8 cellular contexts compared by ENCODE assay signal in genomic region chr5:98770911-98771322, GRCh38. TPM values are rescaled to one million over a fixed set of nuclear protein-coding genes. Genes with fewer than 3 reads are reported as not detected.
DNase-seq lines count a peak whose midpoint lies in the region; ATAC-seq, FAIRE-seq and TF ChIP-seq lines count a peak whose summit lies in the region.

No MANE protein-coding gene starts in this region.

- no peak overlapping the region for H3K23ac ChIP-seq in H9 (ENCODE audit: insufficient read length, low read depth, low read length)

- H2BK120ac ChIP-seq in H9 (ENCODE audit: low read depth, low read length, poor library complexity, severe bottlenecking) = no peak overlapping the region

- H3K4me3 ChIP-seq in BLaER1 (peak overlapping the region; percentile 72), kidney (ENCODE audit: low read length in 2 of 2) (peak overlapping the region; percentile 90 to 95), suprapubic skin (peak overlapping the region; percentile 72)

- no peak overlapping the region for H3K56ac ChIP-seq in H9 (ENCODE audit: insufficient read length, low read depth, low read length)

- H2AK5ac ChIP-seq in H9 (ENCODE audit: insufficient read length, low read length) = no peak overlapping the region

- H3K27me3 ChIP-seq in BLaER1 (peaks cover 17% of the 10 kb centered on the region; the same call in 1 of the 2 replicates), H9 (ENCODE audit: insufficient read depth, low read length) (peaks cover 8% of the 10 kb centered on the region; the same call in 1 of the 2 replicates), suprapubic skin (peaks cover 3% of the 10 kb centered on the region)

- H3K9me3 ChIP-seq in BLaER1 (no peaks in the 10 kb centered on the region), H9 (ENCODE audit: control insufficient read depth, low read depth, low read length) (no peaks in the 10 kb centered on the region), kidney (ENCODE audit: control insufficient read depth in 1 of 2, low read length in 2 of 2) (no peaks in the 10 kb centered on the region), suprapubic skin (no peaks in the 10 kb centered on the region)

- no peak overlapping the region for H4K91ac ChIP-seq in H9 (ENCODE audit: insufficient read length, low read depth, low read length)

- H3K18ac ChIP-seq in H9 (ENCODE audit: insufficient read length, low read depth, low read length) = no peak overlapping the region

- H2BK12ac ChIP-seq in H9 (ENCODE audit: insufficient read length, low read depth, low read length) = no peak overlapping the region

- peaks cover 8% of the 10 kb centered on the region; the same call in 1 of the 2 replicates for H3K79me2 ChIP-seq in H9 (ENCODE audit: insufficient read depth, low read length)

- no peak overlapping the region for H2BK15ac ChIP-seq in H9 (ENCODE audit: low read depth, low read length)

- no peak for DNase-seq in H9
- no peak for DNase-seq in activated naive CD8-positive, alpha-beta T cell treated with anti-CD3 and anti-CD28 coated beads, Interleukin-2, amount 10 ng/mL, durations not matched to agents 7 days and 5 days
- no peak for DNase-seq in kidney
- DNase-seq in suprapubic skin (ENCODE audit: low spot score in 2 of 2) = no peak
- no peak for DNase-seq in OCI-M1 (lab: John Stamatoyannopoulos, UW)

- H2BK5ac ChIP-seq in H9 (ENCODE audit: insufficient read length, low read length) = no peak overlapping the region

- WGBS in H9 (ENCODE audit: extremely low coverage, insufficient read length, low lambda C conversion rate) = no CpG with 5 or more reads among the region's 6 CpGs
- WGBS in suprapubic skin = under 1% methylated on average over 6 of the region's 6 CpGs

- H3K36me3 Mint-ChIP-seq in H9 (ENCODE audit: insufficient read depth in 1 of 3, low read depth in 3 of 3) = peaks cover 2 to 5% (median 2%) of the 10 kb centered on the region in 3 experiments; a peak in 2 of 7 replicates
- H3K36me3 Mint-ChIP-seq in activated naive CD8-positive, alpha-beta T cell treated with anti-CD3 and anti-CD28 coated beads, Interleukin-2, amount 10 ng/mL, durations not matched to agents 7 days and 5 days = no peaks in the 10 kb centered on the region

- no peak overlapping the region for H3K4ac ChIP-seq in H9 (ENCODE audit: low read depth, low read length)

- no peak overlapping the region for H3T11ph ChIP-seq in H9 (ENCODE audit: low read length)

- H3K4me1 ChIP-seq in BLaER1 (peaks cover 30% of the 10 kb centered on the region), H9 (ENCODE audit: insufficient read depth, low read length) (peaks cover 3% of the 10 kb centered on the region; the same call in 1 of the 2 replicates), kidney (ENCODE audit: control insufficient read depth in 1 of 2, insufficient read depth in 1 of 2, low read depth in 1 of 2, low read length in 2 of 2) (peaks cover 16 to 21% of the 10 kb centered on the region in 2 donors), suprapubic skin (peaks cover 59% of the 10 kb centered on the region)

- no peak for FAIRE-seq in kidney (lab: Jason Lieb, UNC)

- ATAC-seq in activated naive CD8-positive, alpha-beta T cell treated with anti-CD3 and anti-CD28 coated beads, Interleukin-2, amount 10 ng/mL, durations not matched to agents 7 days and 5 days (ENCODE audit: low read depth) = no peak
- ATAC-seq in GM19324 (IDR thresholded peaks at IDR 0.05; ENCODE audit: low FRiP score, unreplicated experiment) (no peak), HG03045 (IDR thresholded peaks at IDR 0.05; ENCODE audit: unreplicated experiment) (no peak)

- H3K9ac ChIP-seq in BLaER1 (peak overlapping the region; percentile 70), H9 (ENCODE audit: extremely low read depth, insufficient read length, low read length) (peak overlapping the region; percentile 1), kidney (ENCODE audit: low read length in 2 of 2) (peak overlapping the region; percentile 85 to 87)

- H3K4me2 ChIP-seq in BLaER1 (peak overlapping the region; percentile 91), H9 (ENCODE audit: insufficient read depth, insufficient read length, low read length) (peak overlapping the region; percentile 92)

- intact Hi-C loops in kidney (cut with DNase I) = no loop called here

- peaks cover 38% of the 10 kb centered on the region for H3K27me3 Mint-ChIP-seq in H9 (ENCODE audit: low read depth)
- peaks cover 47% of the 10 kb centered on the region for H3K27me3 Mint-ChIP-seq in activated naive CD8-positive, alpha-beta T cell treated with anti-CD3 and anti-CD28 coated beads, Interleukin-2, amount 10 ng/mL, durations not matched to agents 7 days and 5 days

- no peak overlapping the region for H2BK20ac ChIP-seq in H9 (ENCODE audit: low read depth, low read length, poor library complexity, severe bottlenecking)

- peak overlapping the region; percentile 79 to 94 for H3K4me3 Mint-ChIP-seq in H9
- H3K4me3 Mint-ChIP-seq in activated naive CD8-positive, alpha-beta T cell treated with anti-CD3 and anti-CD28 coated beads, Interleukin-2, amount 10 ng/mL, durations not matched to agents 7 days and 5 days = peak overlapping the region; percentile 95

- no peaks in the 10 kb centered on the region for H3K36me3 ChIP-seq in BLaER1
- H3K36me3 ChIP-seq in kidney (ENCODE audit: control insufficient read depth in 1 of 2, insufficient read depth in 2 of 2, low read length in 2 of 2) = no peaks in the 10 kb centered on the region
- no peaks in the 10 kb centered on the region for H3K36me3 ChIP-seq in suprapubic skin

- no peak for TF ChIP-seq CTCF in H9 (conservative IDR thresholded peaks at IDR 0.05)
- TF ChIP-seq CTCF in kidney (IDR thresholded peaks at IDR 0.05; ENCODE audit: borderline replicate concordance, extremely low read depth, insufficient read depth) = no peak
- no peak for TF ChIP-seq CTCF in suprapubic skin (IDR thresholded peaks at IDR 0.05)

- H4K20me1 ChIP-seq in BLaER1 = peaks cover 22% of the 10 kb centered on the region
- no peaks in the 10 kb centered on the region for H4K20me1 ChIP-seq in H9 (ENCODE audit: control insufficient read depth, insufficient read depth, insufficient read length)

- no peaks in the 10 kb centered on the region; a peak in 1 of 5 replicates for H3K9me3 Mint-ChIP-seq in H9
- no peaks in the 10 kb centered on the region for H3K9me3 Mint-ChIP-seq in activated naive CD8-positive, alpha-beta T cell treated with anti-CD3 and anti-CD28 coated beads, Interleukin-2, amount 10 ng/mL, durations not matched to agents 7 days and 5 days

- H3K27ac ChIP-seq in BLaER1 = peak overlapping the region; percentile 36
- no peak overlapping the region for H3K27ac ChIP-seq in H9 (ENCODE audit: insufficient read length, low read depth, low read length)
- peak overlapping the region; percentile 56 to 65 for H3K27ac ChIP-seq in kidney (ENCODE audit: low read depth in 2 of 2, low read length in 2 of 2)
- peak overlapping the region; percentile 42 for H3K27ac ChIP-seq in suprapubic skin

- no peak overlapping the region for H4K8ac ChIP-seq in H9 (replicated peaks; ENCODE audit: insufficient read length, low read depth, low read length)

- no peak overlapping the region for H4K5ac ChIP-seq in H9 (ENCODE audit: insufficient read length, low read depth, low read length)

- H2AFZ ChIP-seq in H9 (ENCODE audit: low read length) = no peak overlapping the region

- H3K79me1 ChIP-seq in H9 (ENCODE audit: insufficient read depth, low read depth, low read length, poor library complexity, severe bottlenecking) = no peaks in the 10 kb centered on the region

- H3K27ac Mint-ChIP-seq in H9 = peak overlapping the region in 1 of 3 experiments; percentile 17; a peak in 2 of 7 replicates
- H3K27ac Mint-ChIP-seq in activated naive CD8-positive, alpha-beta T cell treated with anti-CD3 and anti-CD28 coated beads, Interleukin-2, amount 10 ng/mL, durations not matched to agents 7 days and 5 days = peak overlapping the region; percentile 43

- H3K23me2 ChIP-seq in H9 (ENCODE audit: insufficient read length, low read depth, low read length, poor library complexity, severe bottlenecking) = peaks cover 29% of the 10 kb centered on the region

- H3K4me1 Mint-ChIP-seq in H9 = peaks cover 51 to 54% of the 10 kb centered on the region in 2 experiments
- H3K4me1 Mint-ChIP-seq in activated naive CD8-positive, alpha-beta T cell treated with anti-CD3 and anti-CD28 coated beads, Interleukin-2, amount 10 ng/mL, durations not matched to agents 7 days and 5 days = peaks cover 40% of the 10 kb centered on the region

- no peak for TF ChIP-seq POLR2A in suprapubic skin (IDR thresholded peaks at IDR 0.05)

- H3K14ac ChIP-seq in H9 (ENCODE audit: insufficient read depth, low read length) = no peak overlapping the region

- no peak for TF ChIP-seq EP300 in suprapubic skin (IDR thresholded peaks at IDR 0.05)

- POLR2A ChIA-PET in activated naive CD8-positive, alpha-beta T cell treated with anti-CD3 and anti-CD28 coated beads, Interleukin-2, amount 10 ng/mL, durations not matched to agents 7 days and 5 days (lab: Charles Lee) = no interaction called here

RNA-seq across cellular contexts. Expression of gene RGMB, which starts 2.5 kb away (rescaled TPM):
- total RNA-seq in H9 (2021) (17.7 and 19.3 TPM in 2 replicates), kidney (12.2 TPM), suprapubic skin (10 to 100 TPM; 47.7 to 73.2 (median 70.8) TPM)
- total RNA-seq in activated naive CD8-positive, alpha-beta T cell treated with anti-CD3 and anti-CD28 coated beads, Interleukin-2, amount 10 ng/mL, durations not matched to agents 7 days and 5 days = 1 to 10 TPM; 4.6 to 4.9 TPM
- polyA plus RNA-seq in kidney (ENCODE audit: insufficient read depth, low read depth, low replicate concordance) = 4.0 TPM

Comparison
In these comparisons a context has a peak if more than half of its experiments do, and no peak if none do; other contexts are left out.
1. H3K9ac ChIP-seq: peak in every context shown above with its lines; median percentile 86 in kidney; 70 in BLaER1; 1 in H9.